8 cellular contexts compared by ENCODE assay signal in the genomic region with DNA sequence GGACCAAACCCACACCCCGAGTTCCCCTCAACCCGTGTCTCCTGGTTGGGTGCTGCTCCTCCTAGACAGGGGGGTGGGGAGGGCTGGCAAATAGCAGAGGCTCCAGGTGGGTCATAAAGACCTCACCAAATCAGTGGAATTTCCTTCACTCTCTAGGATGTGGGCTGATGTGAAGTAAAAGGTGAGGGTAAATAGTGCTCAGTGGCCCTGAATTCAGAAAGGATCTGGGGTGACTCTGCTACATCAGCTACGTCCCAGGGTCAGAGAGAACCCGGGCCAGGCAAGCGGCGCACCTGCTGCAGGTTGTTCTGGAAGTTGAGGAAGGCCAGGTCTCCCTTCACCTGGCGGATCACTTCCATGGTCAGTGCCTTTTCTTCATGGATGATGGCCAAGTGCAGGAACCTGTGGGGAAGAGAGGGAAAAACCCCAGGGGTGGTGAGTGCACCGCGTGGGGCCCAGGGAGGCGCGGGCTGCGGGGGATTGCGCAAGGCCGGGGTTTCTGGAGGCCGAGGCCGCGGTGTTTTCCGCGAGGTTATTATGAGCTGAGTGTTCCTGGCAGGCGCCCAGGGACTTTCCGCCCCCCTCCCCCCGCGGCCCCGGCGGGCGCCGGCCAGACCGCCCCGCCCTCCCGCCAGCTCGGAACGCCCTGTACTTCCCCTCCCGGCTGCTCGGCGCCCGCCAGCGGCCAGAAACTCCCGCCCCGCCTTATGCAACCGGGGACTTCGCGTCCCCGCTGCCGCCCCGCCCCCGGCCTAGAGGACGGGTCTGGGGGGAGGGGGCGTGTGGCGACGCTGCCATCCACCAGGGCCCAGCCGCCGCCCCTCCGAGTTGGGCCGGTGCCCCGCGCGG. TPM values are rescaled to one million over a fixed set of nuclear protein-coding genes. Genes with fewer than 3 reads are reported as not detected.
DNase-seq lines count a peak whose midpoint lies in the region; ATAC-seq and TF ChIP-seq lines count a peak whose summit lies in the region.

No MANE protein-coding gene starts in this region.

- H3K4me1 ChIP-seq in SK-N-SH (ENCODE audit: control insufficient read depth in 1 of 2, insufficient read depth in 2 of 2, low read depth in 1 of 2, low read length in 1 of 2), result peaks cover 25 to 33% of the 10 kb centered on the region in 2 experiments; a peak in 3 of 4 replicates
- peaks cover 38% of the 10 kb centered on the region for H3K4me1 ChIP-seq in osteoblast (ENCODE audit: insufficient read depth, low read length)

- H3K4me2 ChIP-seq in SK-N-SH, result peak overlapping the region; percentile 96
- H3K4me2 ChIP-seq in osteoblast (ENCODE audit: insufficient read depth, low read length), result peak overlapping the region; percentile 96

- H3K4me3 Mint-ChIP-seq in activated naive CD4-positive, alpha-beta T cell treated with anti-CD3 and anti-CD28 coated beads, Interleukin-2, amount 50 U/mL, for 24 hours, result peak overlapping the region; percentile 96

- peak; percentile 95 for DNase-seq in NCI-H1092 treated with DMSO at 0.1 percent for 48 hours (lab: John Stamatoyannopoulos, UW)
- DNase-seq in SK-N-SH, result peak; percentile 97
- peak; percentile 98 for DNase-seq in glomerular visceral epithelial cell (ENCODE audit: extremely low spot score)
- peak; percentile 99 for DNase-seq in osteoblast (ENCODE audit: insufficient read length, low spot score, missing footprints)

- peak in 1 of 2 experiments; percentile 77; a peak in 2 of 4 replicates for TF ChIP-seq EP300 in SK-N-SH (IDR thresholded peaks at IDR 0.05; ENCODE audit: borderline replicate concordance in 1 of 2, low read depth in 1 of 2, low read length in 1 of 2)

- H3K36me3 ChIP-seq in SK-N-SH (replicated peaks in 1 of 2; ENCODE audit: control insufficient read depth in 1 of 2, insufficient read depth in 2 of 2, low read length in 1 of 2), result peaks cover 31 to 35% of the 10 kb centered on the region in 2 experiments
- peaks cover 38% of the 10 kb centered on the region for H3K36me3 ChIP-seq in osteoblast (ENCODE audit: insufficient read depth, low read length)

- CTCF ChIA-PET in SK-N-SH (lab: Yijun Ruan, JAX), result interaction anchor here (1.0 to 3.5 kb wide), 11 partner anchors 9 to 423 kb away, joined by 3 to 26 read pairs (median 8); partner anchors contain the start of genes BRMS1L and INSM2

- 7% methylated on average over 10 of the region's 57 CpGs for WGBS in SK-N-SH (ENCODE audit: low lambda C conversion rate)

- H3K36me3 Mint-ChIP-seq in activated naive CD4-positive, alpha-beta T cell treated with anti-CD3 and anti-CD28 coated beads, Interleukin-2, amount 50 U/mL, for 24 hours, result peaks cover 34% of the 10 kb centered on the region

- peaks cover 38% of the 10 kb centered on the region for H3K4me1 Mint-ChIP-seq in activated naive CD4-positive, alpha-beta T cell treated with anti-CD3 and anti-CD28 coated beads, Interleukin-2, amount 50 U/mL, for 24 hours

- peak overlapping the region; percentile 92 to 98 for H3K27ac ChIP-seq in SK-N-SH (ENCODE audit: low read depth in 2 of 2, low read length in 1 of 2)
- peak overlapping the region; percentile 93 for H3K27ac ChIP-seq in osteoblast (ENCODE audit: low read depth, low read length)
- H3K27ac ChIP-seq in temporal lobe (ENCODE audit: low read depth, low read length), result peak overlapping the region; percentile 99

- H3K4me3 ChIP-seq in SK-N-SH (ENCODE audit: low read depth in 2 of 2, low read length in 1 of 2) (peak overlapping the region; percentile 85 to 87), osteoblast (ENCODE audit: insufficient read depth, low read length) (peak overlapping the region; percentile 95)

- H3K9ac ChIP-seq in SK-N-SH, result peak overlapping the region; percentile 98

- peaks cover 41% of the 10 kb centered on the region for H3F3A ChIP-seq in SK-N-SH (replicated peaks; ENCODE audit: insufficient read depth)

- H3K9me3 Mint-ChIP-seq in activated naive CD4-positive, alpha-beta T cell treated with anti-CD3 and anti-CD28 coated beads, Interleukin-2, amount 50 U/mL, for 24 hours, result no peaks in the 10 kb centered on the region

- H3K79me2 ChIP-seq in SK-N-SH (ENCODE audit: insufficient read depth) (peaks cover 38% of the 10 kb centered on the region), osteoblast (ENCODE audit: insufficient read depth, low read length) (peaks cover 28% of the 10 kb centered on the region)

- peak; percentile 3 for TF ChIP-seq POLR2A in GM10847 (IDR thresholded peaks at IDR 0.05; ENCODE audit: extremely low read depth, insufficient read length)

- H3K27me3 ChIP-seq in SK-N-SH (ENCODE audit: insufficient read depth), result no peaks in the 10 kb centered on the region
- no peaks in the 10 kb centered on the region for H3K27me3 ChIP-seq in osteoblast (ENCODE audit: insufficient read depth, low read length)

- H3K9me2 ChIP-seq in SK-N-SH, result no peaks in the 10 kb centered on the region

- TF ChIP-seq RAD21 in SK-N-SH (IDR thresholded peaks at IDR 0.05; ENCODE audit: low read length), result no peak

- no peaks in the 10 kb centered on the region for H3K9me3 ChIP-seq in SK-N-SH
- no peaks in the 10 kb centered on the region for H3K9me3 ChIP-seq in osteoblast (ENCODE audit: low read depth, low read length)

- no peaks in the 10 kb centered on the region for H3K27me3 Mint-ChIP-seq in activated naive CD4-positive, alpha-beta T cell treated with anti-CD3 and anti-CD28 coated beads, Interleukin-2, amount 50 U/mL, for 24 hours

- H4K20me1 ChIP-seq in SK-N-SH (ENCODE audit: insufficient read depth) (peaks cover 30% of the 10 kb centered on the region), osteoblast (ENCODE audit: insufficient read depth, low read length) (peaks cover 26% of the 10 kb centered on the region)

- no peak for TF ChIP-seq CTCF in SK-N-SH (IDR thresholded peaks at IDR 0.05)
- no peak for TF ChIP-seq CTCF in osteoblast (IDR thresholded peaks at IDR 0.05; ENCODE audit: extremely low read depth, low read depth, low read length)

- H3K27ac Mint-ChIP-seq in activated naive CD4-positive, alpha-beta T cell treated with anti-CD3 and anti-CD28 coated beads, Interleukin-2, amount 50 U/mL, for 24 hours, result peak overlapping the region; percentile 99

- ATAC-seq in HG02623 (IDR thresholded peaks at IDR 0.05; ENCODE audit: unreplicated experiment), result peak; percentile 48

- no peak overlapping the region for H2AFZ ChIP-seq in SK-N-SH (ENCODE audit: low read depth)
- no peak overlapping the region for H2AFZ ChIP-seq in osteoblast (ENCODE audit: low read length)

- POLR2A ChIA-PET in SK-N-SH (lab: Yijun Ruan, JAX), result interaction anchor here (0.6 to 2.2 kb wide), 11 partner anchors 15 to 423 kb away, joined by 3 to 21 read pairs (median 4); partner anchors contain the start of genes BRMS1L, INSM2 and PSMA6

TF ChIP-seq in SK-N-SH, 30 proteins besides CTCF, POLR2A, EP300 and RAD21 (continues in another document):
- TF ChIP-seq POLR2AphosphoS5 (IDR thresholded peaks at IDR 0.05; ENCODE audit: low read depth, low read length), result peak; percentile 25; the same call in 1 of the 2 replicates
- no peak for TF ChIP-seq FOXJ3 (CRISPR knock-in tag; IDR thresholded peaks at IDR 0.05)
- peak; percentile 45; the same call in 1 of the 2 replicates for TF ChIP-seq FOXM1 (IDR thresholded peaks at IDR 0.05; ENCODE audit: low read depth)
- TF ChIP-seq, protein P1, sequence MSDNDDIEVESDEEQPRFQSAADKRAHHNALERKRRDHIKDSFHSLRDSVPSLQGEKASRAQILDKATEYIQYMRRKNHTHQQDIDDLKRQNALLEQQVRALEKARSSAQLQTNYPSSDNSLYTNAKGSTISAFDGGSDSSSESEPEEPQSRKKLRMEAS (IDR thresholded peaks at IDR 0.05; ENCODE audit: low read depth), result peak; percentile 81
- TF ChIP-seq FOSL2 (IDR thresholded peaks at IDR 0.05; ENCODE audit: borderline replicate concordance, low read depth), result no peak
- TF ChIP-seq TAF1 (IDR thresholded peaks at IDR 0.05; ENCODE audit: borderline replicate concordance, low read depth, low read length), result peak; percentile 59; the same call in 1 of the 2 replicates
- TF ChIP-seq, protein P2, sequence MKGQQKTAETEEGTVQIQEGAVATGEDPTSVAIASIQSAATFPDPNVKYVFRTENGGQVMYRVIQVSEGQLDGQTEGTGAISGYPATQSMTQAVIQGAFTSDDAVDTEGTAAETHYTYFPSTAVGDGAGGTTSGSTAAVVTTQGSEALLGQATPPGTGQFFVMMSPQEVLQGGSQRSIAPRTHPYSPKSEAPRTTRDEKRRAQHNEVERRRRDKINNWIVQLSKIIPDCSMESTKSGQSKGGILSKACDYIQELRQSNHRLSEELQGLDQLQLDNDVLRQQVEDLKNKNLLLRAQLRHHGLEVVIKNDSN (IDR thresholded peaks at IDR 0.05; ENCODE audit: borderline replicate concordance, low read depth), result no peak
- no peak for TF ChIP-seq SMC3 (IDR thresholded peaks at IDR 0.05; ENCODE audit: low read depth, low read length)
- TF ChIP-seq GABPA (IDR thresholded peaks at IDR 0.05; ENCODE audit: low read depth), result no peak
- 0 out of 2 replicates have a peak, but pooled peaks have one; percentile 35 for TF ChIP-seq REST (IDR thresholded peaks at IDR 0.05; ENCODE audit: low read depth, low read length)
- TF ChIP-seq JUND (IDR thresholded peaks at IDR 0.05), result no peak

RNA-seq across cellular contexts. Expression of gene NFKBIA, which starts 0.9 kb away (rescaled TPM):
- polyA plus RNA-seq in SK-N-SH (2012; rRNA removed), result 56.3 and 56.7 TPM in 2 replicates
- polyA plus RNA-seq in SK-N-SH (2012; cell fraction: cytosol; rRNA removed), result 30.8 and 34.1 TPM in 2 replicates
- polyA plus RNA-seq in SK-N-SH (2012; cell fraction: nucleus; rRNA removed), result 154 and 164 TPM in 2 replicates
- total RNA-seq in osteoblast (43.6 and 51.0 TPM in 2 replicates), temporal lobe (22.4 TPM)

Comparison
In these comparisons a context has a peak if more than half of its experiments do, and no peak if none do; other contexts are left out.
1. Peak in every context shown above with its lines: DNase-seq, ATAC-seq, H3K4me3 ChIP-seq and H3K27ac ChIP-seq.